8 cellular contexts compared by ENCODE assay signal in the genomic region with DNA sequence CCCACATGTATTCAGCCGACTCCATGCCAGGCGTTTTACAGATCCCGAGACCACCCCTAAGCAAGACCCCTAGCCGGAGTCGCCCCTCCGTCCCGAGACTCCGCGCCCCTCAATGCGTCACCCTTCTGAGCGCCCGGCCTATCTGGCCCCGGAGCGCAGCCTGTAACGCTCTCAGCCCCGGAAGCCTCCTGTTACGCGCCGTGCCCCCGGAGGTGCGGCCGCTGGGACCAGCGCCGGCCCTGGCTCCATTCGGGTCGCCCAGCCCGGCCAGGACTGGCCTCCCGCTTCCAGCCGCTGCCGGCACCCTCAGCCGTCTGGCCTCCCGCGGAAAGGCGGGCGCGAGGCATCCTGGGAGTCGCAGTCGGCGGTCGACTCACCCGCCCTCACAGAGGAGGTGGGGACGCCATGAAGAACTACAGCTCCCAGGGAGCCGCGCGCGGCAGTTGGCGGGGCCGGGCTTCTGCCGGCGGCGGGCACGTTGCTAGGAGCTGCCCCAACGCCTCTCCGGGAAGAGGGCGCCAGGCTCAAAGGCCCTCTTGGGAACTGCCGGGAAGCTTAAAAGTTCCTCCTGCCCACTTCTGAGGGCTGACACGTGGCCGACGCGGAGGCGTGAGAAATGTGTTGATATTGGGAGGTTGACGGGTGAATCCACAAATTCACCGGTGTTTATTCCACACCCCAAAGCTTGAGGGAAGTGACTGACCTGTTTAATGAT. TPM values are rescaled to one million over a fixed set of nuclear protein-coding genes. Genes with fewer than 3 reads are reported as not detected.
DNase-seq lines count a peak whose midpoint lies in the region; FAIRE-seq and TF ChIP-seq lines count a peak whose summit lies in the region.

A gene with protein sequence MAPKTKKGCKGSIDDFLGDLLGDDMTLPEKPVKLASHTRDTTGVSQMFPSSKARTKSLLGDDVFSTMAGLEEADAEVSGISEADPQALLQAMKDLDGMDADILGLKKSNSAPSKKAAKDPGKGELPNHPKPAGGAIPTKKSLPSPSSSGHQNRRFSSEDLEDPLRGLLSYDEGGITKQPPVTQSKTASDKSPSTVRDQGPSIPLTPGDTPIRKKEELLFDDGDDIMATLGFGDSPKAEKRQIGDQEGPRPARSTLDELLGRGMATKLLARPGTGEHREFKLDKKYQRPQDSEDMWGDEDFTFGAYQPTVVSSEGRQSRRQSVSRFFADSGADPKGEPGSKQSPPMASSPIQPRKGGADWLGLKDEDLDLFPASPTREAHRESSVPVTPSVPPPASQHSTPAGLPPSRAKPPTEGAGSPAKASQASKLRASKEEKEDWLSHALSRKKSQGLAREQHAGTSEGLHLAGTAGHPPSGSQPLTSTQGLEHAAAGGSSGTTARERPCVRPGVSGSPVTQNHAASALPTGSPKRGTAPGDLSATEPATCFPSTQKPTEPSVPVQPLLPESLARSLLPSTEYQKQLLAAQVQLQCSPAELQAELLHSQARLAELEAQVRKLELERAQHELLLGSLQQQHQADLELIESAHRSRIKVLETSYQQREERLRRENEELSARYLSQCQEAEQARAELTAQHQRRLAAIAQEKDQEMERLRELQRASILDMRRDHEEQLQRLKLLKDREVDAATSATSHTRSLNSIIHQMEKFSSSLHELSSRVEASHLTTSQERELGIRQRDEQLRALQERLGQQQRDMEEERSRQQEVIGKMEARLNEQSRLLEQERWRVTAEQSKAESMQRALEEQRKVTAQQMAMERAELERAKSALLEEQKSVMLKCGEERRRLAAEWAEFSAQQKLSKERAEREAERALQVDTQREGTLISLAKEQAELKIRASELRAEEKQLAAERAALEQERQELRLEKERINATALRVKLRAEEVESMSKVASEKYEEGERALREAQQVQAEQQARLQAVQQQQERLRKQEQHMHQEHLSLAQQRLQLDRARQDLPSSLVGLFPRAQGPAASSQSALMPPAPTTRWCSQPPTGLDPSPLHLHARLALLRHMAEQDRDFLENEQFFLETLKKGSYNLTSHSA (minus strand): TSS at position 316 of the 715 bp plus-strand sequence. CDS start 2,893 bp downstream, outside the sequence.

- no peak within 1 kb of the TSS for H3K4ac ChIP-seq in neuronal stem cell (ENCODE audit: low read length)

- peak within 1 kb of the TSS; percentile 99 for H3K18ac ChIP-seq in neuronal stem cell (ENCODE audit: low read length)

- no peak within 1 kb of the TSS for H2AK5ac ChIP-seq in neuronal stem cell (ENCODE audit: low read depth, low read length)

- no peaks in the 10 kb centered on the region for H3K79me1 ChIP-seq in neuronal stem cell (ENCODE audit: low read depth, low read length)

- H3K23ac ChIP-seq in neuronal stem cell (ENCODE audit: low read depth, low read length, poor library complexity) = peak within 1 kb of the TSS; percentile 95

- no peak within 1 kb of the TSS for H4K91ac ChIP-seq in neuronal stem cell (ENCODE audit: low read depth, low read length, poor library complexity)

- H3K4me2 ChIP-seq in neuronal stem cell (ENCODE audit: insufficient read depth, low read length, poor library complexity, severe bottlenecking) = peak within 1 kb of the TSS; percentile 67

- peak within 1 kb of the TSS; percentile 32 for H2BK5ac ChIP-seq in neuronal stem cell (ENCODE audit: low read length)

- H3K27me3 ChIP-seq in neuronal stem cell (ENCODE audit: control insufficient read depth in 3 of 3, insufficient read depth in 3 of 3, low read depth in 1 of 3, low read length in 3 of 3) = peaks cover 0 to 3% (median 0%) of the 10 kb centered on the region in 3 experiments
- no peaks in the 10 kb centered on the region for H3K27me3 ChIP-seq in subcutaneous abdominal adipose tissue (ENCODE audit: control insufficient read depth in 5 of 5, insufficient read depth in 4 of 5, low read length in 5 of 5)

- H3K27ac ChIP-seq in neuronal stem cell (replicated peaks; ENCODE audit: low read length) (no peak within 1 kb of the TSS), subcutaneous abdominal adipose tissue (ENCODE audit: low read depth, low read length) (peak within 1 kb of the TSS; percentile 77)

- FAIRE-seq in frontal cortex (lab: Jason Lieb, UNC) = no peak

- H2BK15ac ChIP-seq in neuronal stem cell (ENCODE audit: low read length) = no peak within 1 kb of the TSS

- DNase-seq in GDM1 (lab: John Stamatoyannopoulos, UW) (peak; percentile 89), HEK293T (ENCODE audit: extremely low spot score) (peak; percentile 99), NAMALWA (ENCODE audit: low spot score) (peak; percentile 92), SK-MEL-5 (ENCODE audit: low read depth, low spot score) (peak; percentile 99), frontal cortex (ENCODE audit: low spot score in 2 of 2) (peak; percentile 98 to 99), neuronal stem cell (ENCODE audit: low spot score) (peak; percentile 91)
- peak; percentile 90 for DNase-seq in activated naive CD4-positive, alpha-beta T cell treated with Interleukin-2 at 50 U/mL for 16 hours

- peak within 1 kb of the TSS; percentile 78 for H4K8ac ChIP-seq in neuronal stem cell (ENCODE audit: low read depth, low read length)

- H2BK120ac ChIP-seq in neuronal stem cell (ENCODE audit: low read depth, low read length) = peak within 1 kb of the TSS; percentile 82

- H3K14ac ChIP-seq in neuronal stem cell (ENCODE audit: low read length) = peak within 1 kb of the TSS; percentile 99

- peaks cover 0 to 15% of the 10 kb centered on the region in 2 donors for H3K36me3 ChIP-seq in neuronal stem cell (replicated peaks in 1 of 2; ENCODE audit: control insufficient read depth in 2 of 2, insufficient read depth in 2 of 2, low read length in 2 of 2)
- peaks cover 3 to 15% (median 6%) of the 10 kb centered on the region in 5 donors for H3K36me3 ChIP-seq in subcutaneous abdominal adipose tissue (ENCODE audit: control insufficient read depth in 5 of 5, insufficient read depth in 5 of 5, low read length in 5 of 5)

- H3K4me3 ChIP-seq in neuronal stem cell (ENCODE audit: low read length in 2 of 2) = peak within 1 kb of the TSS; percentile 92 to 94
- peak within 1 kb of the TSS; percentile 69 to 84 (median 78) for H3K4me3 ChIP-seq in subcutaneous abdominal adipose tissue (ENCODE audit: low read depth in 1 of 5, low read length in 5 of 5)

- H3K4me1 ChIP-seq in neuronal stem cell (ENCODE audit: control insufficient read depth in 2 of 2, insufficient read depth in 1 of 2, low read depth in 1 of 2, low read length in 2 of 2) (peaks cover 2 to 4% of the 10 kb centered on the region in 2 donors), subcutaneous abdominal adipose tissue (ENCODE audit: control insufficient read depth in 5 of 5, insufficient read depth in 5 of 5, low read length in 5 of 5) (peaks cover 4 to 40% (median 26%) of the 10 kb centered on the region in 5 donors)

- no CpG with 5 or more reads among the region's 63 CpGs for WGBS in neuronal stem cell (ENCODE audit: extremely low coverage in 2 of 2, insufficient read length in 2 of 2, insufficient replicate concordance in 1 of 2), 2 donors

- no peak within 1 kb of the TSS for H2BK12ac ChIP-seq in neuronal stem cell (ENCODE audit: low read length)

- no peaks in the 10 kb centered on the region for H3K9me3 ChIP-seq in neuronal stem cell (replicated peaks in 1 of 2; ENCODE audit: control insufficient read depth in 2 of 2, insufficient read depth in 1 of 2, low read depth in 1 of 2, low read length in 2 of 2)
- H3K9me3 ChIP-seq in subcutaneous abdominal adipose tissue (ENCODE audit: control insufficient read depth in 5 of 5, low read length in 5 of 5) = no peaks in the 10 kb centered on the region

- H3K9ac ChIP-seq in neuronal stem cell (ENCODE audit: low read depth, low read length, poor library complexity) (peak within 1 kb of the TSS; percentile 97), subcutaneous abdominal adipose tissue (ENCODE audit: low read length in 5 of 5) (peak within 1 kb of the TSS; percentile 81 to 97 (median 90))

- H2AFZ ChIP-seq in neuronal stem cell (ENCODE audit: low read length) = peak within 1 kb of the TSS; percentile 99

- CTCF ChIA-PET in HEK293T (lab: Yijun Ruan, JAX) = interaction anchor here (0.7 to 0.8 kb wide), 2 partner anchors 36 to 38 kb away, joined by 3 read pairs; a partner anchor contains a TSS

- POLR2A ChIA-PET in HEK293T (lab: Yijun Ruan, JAX) = interaction anchor here (0.6 to 1.5 kb wide), 24 partner anchors 8 to 158 kb away, joined by 3 to 13 read pairs (median 5); a partner anchor contains a TSS

- in situ Hi-C loops in SK-MEL-5 (cut with HindIII; ENCODE audit: low pct_unique_long_range_greater_than_20kb, low sequenced_read_pairs) = loop anchor here (25.0 kb wide), 1 partner anchor 121 kb away; a partner anchor contains a TSS

TF ChIP-seq in HEK293T, 16 proteins besides CTCF, POLR2A, EP300 and RAD21:
- no peak for TF ChIP-seq BHLHE40 (IDR thresholded peaks at IDR 0.05; ENCODE audit: borderline replicate concordance)
- no peak for TF ChIP-seq SP1 (IDR thresholded peaks at IDR 0.05)
- TF ChIP-seq FOXA1 (IDR thresholded peaks at IDR 0.05) = no peak
- TF ChIP-seq, protein P1, sequence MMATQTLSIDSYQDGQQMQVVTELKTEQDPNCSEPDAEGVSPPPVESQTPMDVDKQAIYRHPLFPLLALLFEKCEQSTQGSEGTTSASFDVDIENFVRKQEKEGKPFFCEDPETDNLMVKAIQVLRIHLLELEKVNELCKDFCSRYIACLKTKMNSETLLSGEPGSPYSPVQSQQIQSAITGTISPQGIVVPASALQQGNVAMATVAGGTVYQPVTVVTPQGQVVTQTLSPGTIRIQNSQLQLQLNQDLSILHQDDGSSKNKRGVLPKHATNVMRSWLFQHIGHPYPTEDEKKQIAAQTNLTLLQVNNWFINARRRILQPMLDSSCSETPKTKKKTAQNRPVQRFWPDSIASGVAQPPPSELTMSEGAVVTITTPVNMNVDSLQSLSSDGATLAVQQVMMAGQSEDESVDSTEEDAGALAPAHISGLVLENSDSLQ (IDR thresholded peaks at IDR 0.05) = no peak
- peak; percentile 88 for TF ChIP-seq ELF4 (IDR thresholded peaks at IDR 0.05)
- 0 out of 2 replicates have a peak, but pooled peaks have one; percentile 30 for TF ChIP-seq FOXM1 (IDR thresholded peaks at IDR 0.05; ENCODE audit: borderline replicate concordance)
- no peak for TF ChIP-seq NFRKB (IDR thresholded peaks at IDR 0.05)
- no peak; the same call in 1 of the 2 replicates for TF ChIP-seq HDGF (IDR thresholded peaks at IDR 0.05; ENCODE audit: borderline replicate concordance)
- no peak for TF ChIP-seq ZNF384 (IDR thresholded peaks at IDR 0.05)
- TF ChIP-seq L3MBTL2 (conservative IDR thresholded peaks at IDR 0.05) = peak; percentile 90

RNA-seq across cellular contexts. Expression of the gene that starts here (rescaled TPM):
- 17.6 and 24.8 TPM in 2 replicates for total RNA-seq in SK-MEL-5 (2014; rRNA removed; shearing (Covaris generic))
- polyA plus RNA-seq in SK-MEL-5 (2015; cell fraction: cytosol; rRNA removed) = 22.5 and 29.9 TPM in 2 replicates
- polyA plus RNA-seq in SK-MEL-5 (2015; cell fraction: nucleus; rRNA removed) = 151 and 162 TPM in 2 replicates
- 11.4 TPM for total RNA-seq in frontal cortex
- polyA plus RNA-seq in neuronal stem cell (2013, experiment 1 of 2) = 6.6 TPM
- polyA plus RNA-seq in neuronal stem cell (2013, experiment 2 of 2) = 6.9 TPM
